Comparison of ENCODE assay signal across 8 cellular contexts in genomic region chr1:206556748-206557635, GRCh38. TPM values are rescaled to one million over a fixed set of nuclear protein-coding genes. Genes with fewer than 3 reads are reported as not detected.
DNase-seq lines count a peak whose midpoint lies in the region; ATAC-seq and TF ChIP-seq lines count a peak whose summit lies in the region.

No MANE protein-coding gene starts in this region.

- H3K9me3 ChIP-seq in HUES48 (ENCODE audit: control insufficient read depth, insufficient read depth, low read length), result no peaks in the 10 kb centered on the region
- no peaks in the 10 kb centered on the region for H3K9me3 ChIP-seq in neural progenitor cell (ENCODE audit: low read depth)
- H3K9me3 ChIP-seq in stomach smooth muscle (ENCODE audit: control insufficient read depth in 2 of 2, low read length in 2 of 2), result no peaks in the 10 kb centered on the region

- peak overlapping the region; percentile 92 for H3K4me2 ChIP-seq in neural progenitor cell

- no peaks in the 10 kb centered on the region for H3K36me3 ChIP-seq in HUES48 (ENCODE audit: control insufficient read depth, insufficient read depth, low read length)
- no peaks in the 10 kb centered on the region for H3K36me3 ChIP-seq in neural progenitor cell
- H3K36me3 ChIP-seq in stomach smooth muscle (ENCODE audit: control insufficient read depth in 2 of 2, insufficient read depth in 2 of 2, low read length in 2 of 2), result no peaks in the 10 kb centered on the region

- H2AFZ ChIP-seq in neural progenitor cell (replicated peaks), result peak overlapping the region; percentile 93

- H3K4me1 Mint-ChIP-seq in activated T-helper 17 cell treated with anti-CD3 and anti-CD28 coated beads, Interleukin-2, amount 50 U/mL, for 72 hours, result peaks cover 41% of the 10 kb centered on the region
- H3K4me1 Mint-ChIP-seq in neural progenitor cell, result peaks cover 39% of the 10 kb centered on the region

- TF ChIP-seq CTCF in RWPE1 (conservative IDR thresholded peaks at IDR 0.05; ENCODE audit: low read depth) (no peak), foreskin fibroblast (IDR thresholded peaks at IDR 0.05; ENCODE audit: low read depth, low read length) (no peak), neural progenitor cell (IDR thresholded peaks at IDR 0.05) (peak; percentile 4)

- H3K4me3 ChIP-seq in HUES48 (ENCODE audit: low read depth, low read length), result peak overlapping the region; percentile 59
- peak overlapping the region; percentile 45 to 48 for H3K4me3 ChIP-seq in foreskin fibroblast (ENCODE audit: low read depth in 1 of 2, low read length in 2 of 2)
- peak overlapping the region; percentile 60 for H3K4me3 ChIP-seq in neural progenitor cell
- peak overlapping the region; percentile 66 to 73 for H3K4me3 ChIP-seq in stomach smooth muscle (ENCODE audit: low read length in 2 of 2)

- H3K9me3 Mint-ChIP-seq in activated T-helper 17 cell treated with anti-CD3 and anti-CD28 coated beads, Interleukin-2, amount 50 U/mL, for 72 hours, result no peaks in the 10 kb centered on the region
- H3K9me3 Mint-ChIP-seq in neural progenitor cell, result no peaks in the 10 kb centered on the region

- ATAC-seq in GM19452 (IDR thresholded peaks at IDR 0.05; ENCODE audit: unreplicated experiment), result peak; percentile 59
- peak; percentile 57 for ATAC-seq in activated T-helper 17 cell treated with anti-CD3 and anti-CD28 coated beads, Interleukin-2, amount 50 U/mL, for 72 hours (replicated peaks)

- H3K27me3 Mint-ChIP-seq in activated T-helper 17 cell treated with anti-CD3 and anti-CD28 coated beads, Interleukin-2, amount 50 U/mL, for 72 hours, result no peaks in the 10 kb centered on the region
- peaks cover 17% of the 10 kb centered on the region for H3K27me3 Mint-ChIP-seq in neural progenitor cell (ENCODE audit: insufficient read depth, low read depth)

- peaks cover 23% of the 10 kb centered on the region for H3F3A ChIP-seq in neural progenitor cell (ENCODE audit: low read depth)

- H3K4me1 ChIP-seq in HUES48 (ENCODE audit: control insufficient read depth, insufficient read depth, low read length), result 0 out of 2 replicates have a peak, but pooled peaks cover 5% of the 10 kb centered on the region
- H3K4me1 ChIP-seq in neural progenitor cell, result peaks cover 38% of the 10 kb centered on the region
- H3K4me1 ChIP-seq in stomach smooth muscle (ENCODE audit: control insufficient read depth, insufficient read depth, low read length), result peaks cover 22% of the 10 kb centered on the region

- H3K79me2 ChIP-seq in neural progenitor cell (ENCODE audit: low read depth), result no peaks in the 10 kb centered on the region

- H4K20me1 ChIP-seq in neural progenitor cell (ENCODE audit: low read depth), result no peaks in the 10 kb centered on the region

- POLR2A ChIA-PET in RWPE1 (lab: Yijun Ruan, JAX; ENCODE audit: low non-redundant PET), result no interaction called here

- DNase-seq in C1 segment of cervical spinal cord (lab: John Stamatoyannopoulos, UW), result peak in 13 of 14 donors; percentile 11 to 77 (median 53)
- peak; percentile 58 for DNase-seq in RWPE1 (ENCODE audit: low spot score)
- peak; percentile 17 to 63 for DNase-seq in foreskin fibroblast
- peak; percentile 83 for DNase-seq in neural progenitor cell (ENCODE audit: low spot score)

- H3K27ac Mint-ChIP-seq in activated T-helper 17 cell treated with anti-CD3 and anti-CD28 coated beads, Interleukin-2, amount 50 U/mL, for 72 hours, result peak overlapping the region; percentile 84
- H3K27ac Mint-ChIP-seq in neural progenitor cell, result no peak overlapping the region

- peaks cover 56% of the 10 kb centered on the region for H3K36me3 Mint-ChIP-seq in activated T-helper 17 cell treated with anti-CD3 and anti-CD28 coated beads, Interleukin-2, amount 50 U/mL, for 72 hours (ENCODE audit: low read depth)
- H3K36me3 Mint-ChIP-seq in neural progenitor cell, result no peaks in the 10 kb centered on the region

- CTCF ChIA-PET in RWPE1 (lab: Yijun Ruan, JAX), result interaction anchor here (0.6 to 4.4 kb wide), 4 partner anchors 13 to 78 kb away, joined by 4 to 51 read pairs (median 4); no protein-coding TSS in a partner anchor

- no peak overlapping the region for H3K27ac ChIP-seq in HUES48 (ENCODE audit: low read depth, low read length)
- peak overlapping the region; percentile 19 for H3K27ac ChIP-seq in RWPE1
- no peak overlapping the region for H3K27ac ChIP-seq in neural progenitor cell
- peak overlapping the region; percentile 18 for H3K27ac ChIP-seq in stomach smooth muscle (ENCODE audit: low read length)

- H3K9ac ChIP-seq in HUES48 (ENCODE audit: low read depth, low read length), result no peak overlapping the region
- H3K9ac ChIP-seq in neural progenitor cell, result no peak overlapping the region
- H3K9ac ChIP-seq in stomach smooth muscle (ENCODE audit: low read length in 2 of 2), result peak overlapping the region; percentile 26 to 55

- peaks cover 47% of the 10 kb centered on the region for H3K27me3 ChIP-seq in HUES48 (ENCODE audit: control insufficient read depth, insufficient read depth, low read length)
- peaks cover 44% of the 10 kb centered on the region for H3K27me3 ChIP-seq in neural progenitor cell
- H3K27me3 ChIP-seq in stomach smooth muscle (ENCODE audit: control insufficient read depth in 1 of 2, insufficient read depth in 2 of 2, low read length in 2 of 2), result peaks cover 0 to 2% of the 10 kb centered on the region in 2 donors

- peak overlapping the region; percentile 84 for H3K4me3 Mint-ChIP-seq in activated T-helper 17 cell treated with anti-CD3 and anti-CD28 coated beads, Interleukin-2, amount 50 U/mL, for 72 hours
- peak overlapping the region; percentile 82 for H3K4me3 Mint-ChIP-seq in neural progenitor cell

RNA-seq across cellular contexts. Expression of gene RASSF5, which starts 49.7 kb away (rescaled TPM):
- total RNA-seq in activated T-helper 17 cell treated with anti-CD3 and anti-CD28 coated beads, Interleukin-2, amount 50 U/mL, for 72 hours, result 100 to 1,000 TPM; 162 to 227 TPM
- total RNA-seq in neural progenitor cell (ENCODE audit: low replicate concordance), result 0.19 and 0.43 TPM in 2 replicates

RNA-seq across cellular contexts. Expression of gene EIF2D, which starts 55.3 kb away (rescaled TPM):
- 10 to 100 TPM; 63.4 to 64.9 TPM for total RNA-seq in activated T-helper 17 cell treated with anti-CD3 and anti-CD28 coated beads, Interleukin-2, amount 50 U/mL, for 72 hours
- total RNA-seq in neural progenitor cell (ENCODE audit: low replicate concordance), result 45.2 and 47.5 TPM in 2 replicates

Comparison
In these comparisons a context has a peak if more than half of its experiments do, and no peak if none do; other contexts are left out.
1. H3K27ac ChIP-seq: peak in RWPE1 (single experiment) and stomach smooth muscle (single experiment); none in HUES48 (single experiment) and neural progenitor cell (single experiment).
2. H3K9ac ChIP-seq: peak in stomach smooth muscle (2 of 2); none in HUES48 (single experiment) and neural progenitor cell (single experiment).
3. RNA of gene RASSF5, which starts 49.7 kb away (total RNA-seq): 162 to 227 TPM in activated T-helper 17 cell treated with anti-CD3 and anti-CD28 coated beads, Interleukin-2, amount 50 U/mL, for 72 hours; 0.19 to 0.43 TPM in neural progenitor cell; every median in the first group is over 100 times any median in the second.
4. Peak in every context shown above with its lines, with median percentiles within 50 percentile points of each other: DNase-seq and H3K4me3 ChIP-seq.